ENCODE assay signal across 26 cellular contexts in the genomic region with DNA sequence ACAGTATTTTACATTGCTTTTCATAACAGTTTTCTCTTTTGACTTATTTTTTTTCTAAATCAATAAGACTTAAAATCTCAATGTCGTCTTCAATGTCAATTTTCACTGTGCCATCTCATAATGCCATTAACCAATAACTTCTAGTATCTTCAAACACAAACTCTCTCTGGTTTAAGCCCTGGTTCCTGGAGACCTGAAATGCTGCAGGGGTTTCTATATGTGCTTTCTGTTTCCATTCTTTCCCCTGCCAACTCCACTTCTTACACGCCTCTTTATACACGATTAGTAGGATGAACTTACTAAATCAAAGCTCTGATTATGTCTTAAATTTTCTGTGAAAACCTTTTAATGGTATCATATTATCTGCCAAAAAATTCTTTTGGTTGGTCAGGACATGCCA.
"Had no signal": no experiment of that assay in that cellular context is flagged by ENCODE, and none has a peak within 500 bp of the region (broad histone marks: within the 10 kb centered on the region; RNA-seq: fewer than 3 reads in every experiment).

No MANE protein-coding gene starts in this region.

- DNase-seq: activated CD4-positive, alpha-beta memory T cell treated with anti-CD3 and anti-CD28 coated beads, Interleukin-2, amount 10 ng/mL, durations not matched to agents 7 days and 5 days; activated CD4-positive, alpha-beta T cell treated with anti-CD3 and anti-CD28 coated beads for 1 hour; activated CD4-positive, alpha-beta T cell treated with anti-CD3 and anti-CD28 coated beads, Interleukin-2, amount 10 ng/mL, durations not matched to agents 7 days and 5 days; activated CD8-positive, alpha-beta memory T cell treated with anti-CD3 and anti-CD28 coated beads, Interleukin-2, amount 50 U/mL, for 48 hours; activated gamma-delta T cell; activated naive CD4-positive, alpha-beta T cell treated with anti-CD3 and anti-CD28 coated beads, Interleukin-2, amount 50 U/mL, for 16 hours; activated T-cell treated with anti-CD3 and anti-CD28 coated beads, Interleukin-2, amount 50 U/mL, for 24 hours; amniotic stem cell; brain microvascular endothelial cell; dorsolateral prefrontal cortex; effector memory CD4-positive, alpha-beta T cell; erythroblast; gastrocnemius medialis; glutamatergic neuron; left lung; lower lobe of right lung; mesendoderm; natural killer cell; occipital lobe; stimulated activated CD4-positive, alpha-beta T cell treated with anti-CD3 and anti-CD28 coated beads, Interleukin-15, amount 100 ng/mL, for 24 hours; stimulated activated CD4-positive, alpha-beta T cell treated with anti-CD3 and anti-CD28 coated beads, Interleukin-2, amount 100 ng/mL, for 24 hours; stimulated activated naive B cell treated with anti-CD40 and anti-IgM and Interleukin-4, amounts not matched to agents 10 μg/mL and 1 μg/mL and 100 μg/mL, for 72 hours; stomach; thyroid gland; upper lobe of right lung had no signal

- ATAC-seq: gastrocnemius medialis; left lung; lower lobe of right lung; natural killer cell; stimulated activated naive B cell treated with anti-CD40 and anti-IgM and Interleukin-4, amounts not matched to agents 10 μg/mL and 1 μg/mL and 100 μg/mL, for 72 hours; upper lobe of right lung; WTC11 had no signal
